Comparison of ENCODE assay signal across 18 cellular contexts in genomic region chr13:28022848-28023518, GRCh38. TPM values are rescaled to one million over a fixed set of nuclear protein-coding genes. Genes with fewer than 3 reads are reported as not detected.
DNase-seq lines count a peak whose midpoint lies in the region; ATAC-seq, FAIRE-seq and TF ChIP-seq lines count a peak whose summit lies in the region.
"Had no signal": no experiment of that assay in that cellular context is flagged by ENCODE, and none has a peak within 500 bp of the region (broad histone marks: within the 10 kb centered on the region; RNA-seq: fewer than 3 reads in every experiment).

No MANE protein-coding gene starts in this region.

- H3K9me3 ChIP-seq in right atrium auricular region (no peaks in the 10 kb centered on the region), body of pancreas (no peaks in the 10 kb centered on the region), HepG2 (ENCODE audit: low read length) (no peaks in the 10 kb centered on the region)
- H3K9me3 ChIP-seq: esophagus squamous epithelium, upper lobe of right lung had no signal

- H3K4me3 ChIP-seq in right atrium auricular region, result no peak overlapping the region
- no peak overlapping the region for H3K4me3 ChIP-seq in body of pancreas
- peak overlapping the region in 2 of 3 experiments; percentile 32 to 40; a peak in 4 of 6 replicates for H3K4me3 ChIP-seq in HepG2 (replicated peaks in 1 of 3; ENCODE audit: insufficient read depth in 1 of 3, low read depth in 2 of 3, low read length in 3 of 3)
- H3K4me3 ChIP-seq: esophagus squamous epithelium, upper lobe of right lung had no signal

- H4K20me1 ChIP-seq in HepG2 (ENCODE audit: insufficient read depth, low read length), result no peaks in the 10 kb centered on the region

- FAIRE-seq in HepG2 (lab: Jason Lieb, UNC) (peak; percentile 82), HTR-8/SVneo (lab: Jason Lieb, UNC) (no peak)
- FAIRE-seq: H54 had no signal

- intact Hi-C loops in left ventricle myocardium superior (cut with micrococcal nuclease), result no loop called here
- intact Hi-C loops in body of pancreas (cut with DNase I), result no loop called here
- intact Hi-C loops in HepG2 (cut with micrococcal nuclease; ENCODE audit: unreplicated experiment), result no loop called here
- intact Hi-C loops in sciatic nerve (cut with DNase I), result no loop called here

- in situ Hi-C loops in HepG2 (cut with HindIII; ENCODE audit: extremely low pct_ligation_motif_present, low pct_unique_long_range_greater_than_20kb), result no loop called here

- WGBS in body of pancreas, 2 donors, result 36 to 38% methylated on average over 8 to 9 of the region's 9 CpGs
- WGBS in HepG2 (ENCODE audit: low lambda C conversion rate), result 0% methylated on average over 6 of the region's 9 CpGs

- H3K36me3 ChIP-seq in right atrium auricular region (no peaks in the 10 kb centered on the region), body of pancreas (replicated peaks in 1 of 2; ENCODE audit: insufficient read depth in 1 of 2, low read depth in 2 of 2) (no peaks in the 10 kb centered on the region), HepG2 (replicated peaks in 1 of 2; ENCODE audit: control insufficient read depth in 1 of 2, insufficient read depth in 2 of 2, low read length in 2 of 2) (no peaks in the 10 kb centered on the region)
- H3K36me3 ChIP-seq: esophagus squamous epithelium, upper lobe of right lung had no signal

- ATAC-seq in left ventricle myocardium superior (peak; percentile 31), body of pancreas (peak; percentile 85), HepG2 (peak; percentile 91), sciatic nerve (no peak), HG02981 (IDR thresholded peaks at IDR 0.05; ENCODE audit: unreplicated experiment) (no peak)
- ATAC-seq: natural killer cell, upper lobe of right lung had no signal

- H2AFZ ChIP-seq in HepG2 (ENCODE audit: low read length), result peak overlapping the region; percentile 50

- TF ChIP-seq CTCF in right atrium auricular region (IDR thresholded peaks at IDR 0.05), result no peak
- TF ChIP-seq CTCF in body of pancreas (IDR thresholded peaks at IDR 0.05), result no peak
- TF ChIP-seq CTCF in HepG2 (CRISPR knock-in tag; IDR thresholded peaks at IDR 0.05), result no peak

- TF ChIP-seq RAD21 in HepG2 (CRISPR knock-in tag; IDR thresholded peaks at IDR 0.05), result no peak

- TF ChIP-seq POLR2A in body of pancreas (IDR thresholded peaks at IDR 0.05) (no peak), HepG2 (IDR thresholded peaks at IDR 0.05; ENCODE audit: insufficient read depth in 1 of 2, low read depth in 2 of 2, low read length in 2 of 2) (0 out of 4 replicates have a peak, but pooled peaks of 1 of the 2 experiments have one; percentile 35)

- CTCF ChIA-PET in HepG2 (lab: Yijun Ruan, JAX; ENCODE audit: low intra/inter-chr PET ratio, low total read pairs), result no interaction called here

- H3K4me1 ChIP-seq in right atrium auricular region (no peaks in the 10 kb centered on the region), body of pancreas (peaks cover 8% of the 10 kb centered on the region), HepG2 (ENCODE audit: insufficient read depth, low read length) (peaks cover 31% of the 10 kb centered on the region)
- H3K4me1 ChIP-seq: esophagus squamous epithelium had no signal

- H3K27me3 ChIP-seq in right atrium auricular region (no peaks in the 10 kb centered on the region), body of pancreas (no peaks in the 10 kb centered on the region), HepG2 (ENCODE audit: control insufficient read depth in 1 of 2, insufficient read depth in 2 of 2, low read length in 2 of 2) (no peaks in the 10 kb centered on the region)
- H3K27me3 ChIP-seq: esophagus squamous epithelium had no signal

- peak overlapping the region; percentile 73 for H3K4me2 ChIP-seq in HepG2 (ENCODE audit: low read depth, low read length)

- H3K79me2 ChIP-seq in HepG2 (ENCODE audit: insufficient read depth, low read length), result no peaks in the 10 kb centered on the region

- TF ChIP-seq EP300 in HepG2 (IDR thresholded peaks at IDR 0.05; ENCODE audit: low read depth in 2 of 2, low read length in 2 of 2), result no peak
- no peak for TF ChIP-seq EP300 in HepG2 (CRISPR knock-in tag; IDR thresholded peaks at IDR 0.05; ENCODE audit: borderline replicate concordance)

- no peak for DNase-seq in left ventricle myocardium superior
- no peak for DNase-seq in right atrium auricular region (ENCODE audit: low spot score)
- peak; percentile 17 to 25 (median 22) for DNase-seq in body of pancreas
- peak; percentile 68 for DNase-seq in HepG2 (ENCODE audit: low spot score)
- DNase-seq in sciatic nerve (ENCODE audit: low spot score), result no peak
- no peak for DNase-seq in activated CD4-positive, alpha-beta T cell treated with anti-CD3 and anti-CD28 coated beads for 4 hours
- no peak for DNase-seq in HTR-8/SVneo (ENCODE audit: insufficient read length, low spot score)
- DNase-seq: ACHN; activated CD4-positive, alpha-beta T cell treated with anti-CD3 and anti-CD28 coated beads, Interleukin-2, amount 50 U/mL, for 4 hours; esophagus squamous epithelium; natural killer cell; NCI-H1694; stimulated activated CD4-positive, alpha-beta T cell treated with anti-CD3 and anti-CD28 coated beads, Interleukin-12 subunit alpha, Interleukin-12 subunit beta, amount 100 ng/mL, for 4 hours; T-helper 2 cell; upper lobe of right lung had no signal

- BruUV-seq in HepG2 (replicated peaks; lab: Mats Ljungman, UMichigan), result no TSS peak

- H3K27ac ChIP-seq in right atrium auricular region (no peak overlapping the region), body of pancreas (peak overlapping the region in 3 of 4 donors; percentile 0 to 67 (median 58)), HepG2 (ENCODE audit: extremely low read length, insufficient read depth, low read length) (peak overlapping the region; percentile 54)
- H3K27ac ChIP-seq: esophagus squamous epithelium, upper lobe of right lung had no signal

- POLR2A ChIA-PET in HepG2 (lab: Yijun Ruan, JAX), result no interaction called here

- H3K9ac ChIP-seq in HepG2 (ENCODE audit: insufficient read depth, low read depth, low read length), result peak overlapping the region; percentile 37

TF ChIP-seq in HepG2, 621 proteins besides CTCF, POLR2A, EP300 and RAD21 (continues in another document):
- TF ChIP-seq ZFX (CRISPR knock-in tag; IDR thresholded peaks at IDR 0.05; ENCODE audit: low read depth), result peak; percentile 35; the same call in 1 of the 2 replicates

RNA-seq across cellular contexts. Expression of gene URAD, which starts 34.5 kb away (rescaled TPM):
- total RNA-seq in left ventricle myocardium superior (not detected), right atrium auricular region (not detected), body of pancreas (not detected), HepG2 (2016; rRNA removed; fragmentation: Illumina TruSeq; extraction: Trizol) (not detected in 2 replicates), sciatic nerve (not detected)
- not detected in 2 replicates for total RNA-seq in HepG2 (2016; cell fraction: cytosol; rRNA removed; fragmentation: Illumina TruSeq; extraction: Trizol; ENCODE audit: low read depth)
- not detected in 2 replicates for total RNA-seq in HepG2 (2016; cell fraction: insoluble cytoplasmic fraction; rRNA removed; fragmentation: Illumina TruSeq; extraction: Trizol)
- not detected in 2 replicates for total RNA-seq in HepG2 (2016; cell fraction: membrane; rRNA removed; fragmentation: Illumina TruSeq; extraction: Trizol)
- not detected in 2 replicates for total RNA-seq in HepG2 (2016; cell fraction: nucleus; rRNA removed; fragmentation: Illumina TruSeq; extraction: Trizol)
- polyA plus RNA-seq in HepG2 (2011; rRNA removed), result not detected in 2 replicates
- not detected in 2 replicates for polyA plus RNA-seq in HepG2 (2011; cell fraction: cytosol; rRNA removed)
- polyA plus RNA-seq in HepG2 (2011; cell fraction: nucleus; rRNA removed), result not detected in 2 replicates
- polyA plus RNA-seq in HepG2 (2012), result not detected in 2 replicates
- not detected in 2 replicates for polyA plus RNA-seq in HepG2 (2016; cell fraction: cytosol; fragmentation: Illumina TruSeq; extraction: Trizol; ENCODE audit: low read depth)
- polyA plus RNA-seq in HepG2 (2016; cell fraction: insoluble cytoplasmic fraction; fragmentation: Illumina TruSeq; extraction: Trizol; ENCODE audit: low read depth), result not detected in 2 replicates
- polyA plus RNA-seq in HepG2 (2016; cell fraction: membrane; fragmentation: Illumina TruSeq; extraction: Trizol; ENCODE audit: low read depth), result not detected in 2 replicates
- polyA plus RNA-seq in HepG2 (2016; cell fraction: nucleus; fragmentation: Illumina TruSeq; extraction: Trizol; ENCODE audit: insufficient read depth, low read depth), result not detected in 2 replicates
- polyA minus RNA-seq in HepG2 (2011; rRNA and poly(A)+ RNA removed; ENCODE audit: low replicate concordance), result not detected in 2 replicates
- not detected in 2 replicates for polyA minus RNA-seq in HepG2 (2011; cell fraction: cytosol; rRNA and poly(A)+ RNA removed)
- polyA minus RNA-seq in HepG2 (2011; cell fraction: nucleus; rRNA and poly(A)+ RNA removed), result not detected in 2 replicates
- total RNA-seq: esophagus squamous epithelium, natural killer cell, upper lobe of right lung had no signal
- polyA plus RNA-seq: IgD-negative memory B cell had no signal

RNA-seq across cellular contexts. Expression of gene CDX2, which starts 53.9 kb away (rescaled TPM):
- total RNA-seq in left ventricle myocardium superior (not detected), right atrium auricular region (not detected), body of pancreas (1 to 10 TPM; 1.3 to 1.6 TPM), HepG2 (2016; rRNA removed; fragmentation: Illumina TruSeq; extraction: Trizol) (0.04 TPM in 1 of 2 replicates, not detected in the other), sciatic nerve (not detected)
- 0.09 TPM in 1 of 2 replicates, not detected in the other for total RNA-seq in HepG2 (2016; cell fraction: cytosol; rRNA removed; fragmentation: Illumina TruSeq; extraction: Trizol; ENCODE audit: low read depth)
- 0.04 TPM in 1 of 2 replicates, not detected in the other for total RNA-seq in HepG2 (2016; cell fraction: insoluble cytoplasmic fraction; rRNA removed; fragmentation: Illumina TruSeq; extraction: Trizol)
- total RNA-seq in HepG2 (2016; cell fraction: membrane; rRNA removed; fragmentation: Illumina TruSeq; extraction: Trizol), result 0.14 and 0.25 TPM in 2 replicates
- not detected in 2 replicates for total RNA-seq in HepG2 (2016; cell fraction: nucleus; rRNA removed; fragmentation: Illumina TruSeq; extraction: Trizol)
- polyA plus RNA-seq in HepG2 (2011; rRNA removed), result not detected in 2 replicates
- not detected in 2 replicates for polyA plus RNA-seq in HepG2 (2011; cell fraction: cytosol; rRNA removed)
- 0.27 TPM in 1 of 2 replicates, not detected in the other for polyA plus RNA-seq in HepG2 (2011; cell fraction: nucleus; rRNA removed)
- not detected in 2 replicates for polyA plus RNA-seq in HepG2 (2012)
- polyA plus RNA-seq in HepG2 (2016; cell fraction: cytosol; fragmentation: Illumina TruSeq; extraction: Trizol; ENCODE audit: low read depth), result 0.02 and 0.08 TPM in 2 replicates
- polyA plus RNA-seq in HepG2 (2016; cell fraction: insoluble cytoplasmic fraction; fragmentation: Illumina TruSeq; extraction: Trizol; ENCODE audit: low read depth), result not detected in 2 replicates
- polyA plus RNA-seq in HepG2 (2016; cell fraction: membrane; fragmentation: Illumina TruSeq; extraction: Trizol; ENCODE audit: low read depth), result 0.22 TPM in 1 of 2 replicates, not detected in the other
- not detected in 2 replicates for polyA plus RNA-seq in HepG2 (2016; cell fraction: nucleus; fragmentation: Illumina TruSeq; extraction: Trizol; ENCODE audit: insufficient read depth, low read depth)
- not detected in 2 replicates for polyA minus RNA-seq in HepG2 (2011; rRNA and poly(A)+ RNA removed; ENCODE audit: low replicate concordance)
- polyA minus RNA-seq in HepG2 (2011; cell fraction: cytosol; rRNA and poly(A)+ RNA removed), result not detected in 2 replicates
- polyA minus RNA-seq in HepG2 (2011; cell fraction: nucleus; rRNA and poly(A)+ RNA removed), result 0.13 TPM in 1 of 2 replicates, not detected in the other
- total RNA-seq: esophagus squamous epithelium, natural killer cell, upper lobe of right lung had no signal
- polyA plus RNA-seq: IgD-negative memory B cell had no signal

Comparison
In these comparisons a context has a peak if more than half of its experiments do, and no peak if none do; other contexts are left out.
1. ATAC-seq: peak in left ventricle myocardium superior (single experiment), body of pancreas (single experiment) and HepG2 (single experiment); none in sciatic nerve (single experiment) and HG02981 (single experiment).
2. DNase-seq: peak in body of pancreas (4 of 4) and HepG2 (single experiment); none in left ventricle myocardium superior (single experiment), right atrium auricular region (single experiment), sciatic nerve (single experiment), activated CD4-positive, alpha-beta T cell treated with anti-CD3 and anti-CD28 coated beads for 4 hours (0 of 2) and HTR-8/SVneo (single experiment).
3. H3K27ac ChIP-seq: peak in body of pancreas (3 of 4) and HepG2 (single experiment); none in right atrium auricular region (0 of 2).
4. H3K4me3 ChIP-seq: peak in HepG2 (2 of 3); none in right atrium auricular region (0 of 2) and body of pancreas (0 of 2).